In the genomic region with DNA sequence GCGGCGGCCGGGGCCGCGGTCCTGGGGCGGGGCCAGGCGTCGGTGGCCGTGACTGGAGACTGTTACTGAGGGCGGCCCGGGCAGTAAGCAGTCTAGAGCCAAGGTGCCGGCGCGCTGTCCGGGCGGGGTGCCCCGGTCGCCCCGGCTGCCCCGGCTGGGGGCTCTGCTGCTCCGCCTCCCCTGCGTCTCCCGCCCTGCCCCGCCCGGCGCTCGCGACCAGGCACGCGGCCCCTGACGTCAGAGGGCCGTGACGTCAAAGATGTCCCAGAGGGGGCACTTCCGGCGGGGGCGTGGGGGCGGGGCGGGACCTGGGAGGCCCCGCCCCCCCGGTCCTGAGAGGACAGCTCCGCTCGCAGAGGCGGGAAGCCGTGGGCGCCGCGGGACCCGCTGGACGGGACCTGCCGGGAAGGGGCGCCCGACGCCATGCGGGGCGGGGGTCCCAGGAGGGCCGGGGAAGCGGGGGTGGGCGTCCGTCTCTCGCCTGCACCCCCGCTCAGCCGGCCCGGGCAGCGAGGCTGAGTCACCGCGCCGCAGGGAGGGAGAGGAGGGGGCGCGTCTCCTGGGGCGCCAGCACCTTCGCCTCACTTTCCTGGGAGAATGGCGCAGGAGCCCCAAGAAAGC, we compare ENCODE assay signal across 7 cellular contexts. TPM values are rescaled to one million over a fixed set of nuclear protein-coding genes. Genes with fewer than 3 reads are reported as not detected.
A peak's percentile ranks its signal among the peaks of the same experiment; 100 is the strongest.
DNase-seq lines count a peak whose midpoint lies in the region; ATAC-seq and TF ChIP-seq lines count a peak whose summit lies in the region.

No MANE protein-coding gene starts in this region.

- no peak for TF ChIP-seq CTCF in GM13976 (IDR thresholded peaks at IDR 0.05; ENCODE audit: borderline replicate concordance, control extremely low read depth, extremely low read depth, insufficient read depth, missing control alignments)

- DNase-seq in GM13976 (ENCODE audit: low spot score) (peak; percentile 80), RKO (ENCODE audit: low spot score) (peak; percentile 83), cardiac septum (ENCODE audit: low spot score) (peak; percentile 79), posterior cingulate gyrus (peak in 6 of 10 donors; percentile 32 to 88 (median 57)), KG1 (lab: John Stamatoyannopoulos, UW) (no peak)
- DNase-seq in activated naive CD4-positive, alpha-beta T cell treated with anti-CD3 and anti-CD28 coated beads for 36 hours = peak; percentile 59

- no peak overlapping the region for H3K4me3 Mint-ChIP-seq in activated naive CD4-positive, alpha-beta T cell treated with anti-CD3 and anti-CD28 coated beads for 36 hours

- intact Hi-C loops in activated naive CD4-positive, alpha-beta T cell treated with anti-CD3 and anti-CD28 coated beads for 36 hours (cut with micrococcal nuclease) = loop anchor here (5.0 kb wide), 2 partner anchors 252 to 352 kb away; partner anchors contain the start of genes MNT, SMG6 and SRR
- intact Hi-C loops in cardiac septum (cut with DNase I) = no loop called here
- intact Hi-C loops in posterior cingulate gyrus (cut with DNase I) = no loop called here

- peak; percentile 8 for ATAC-seq in HG03135 (IDR thresholded peaks at IDR 0.05; ENCODE audit: unreplicated experiment)

- no peak overlapping the region for H3K27ac Mint-ChIP-seq in activated naive CD4-positive, alpha-beta T cell treated with anti-CD3 and anti-CD28 coated beads for 36 hours

- in situ Hi-C loops in GM13976 (cut with MboI; ENCODE audit: low sequenced_read_pairs, unreplicated experiment) = no loop called here

- CTCF ChIA-PET in activated naive CD4-positive, alpha-beta T cell treated with anti-CD3 and anti-CD28 coated beads for 36 hours (lab: Charles Lee) = no interaction called here

- H3K27me3 Mint-ChIP-seq in activated naive CD4-positive, alpha-beta T cell treated with anti-CD3 and anti-CD28 coated beads for 36 hours (ENCODE audit: low read depth) = peaks cover 17% of the 10 kb centered on the region

- H3K36me3 Mint-ChIP-seq in activated naive CD4-positive, alpha-beta T cell treated with anti-CD3 and anti-CD28 coated beads for 36 hours (ENCODE audit: low read depth) = no peaks in the 10 kb centered on the region

- peaks cover 18% of the 10 kb centered on the region for H3K4me1 Mint-ChIP-seq in activated naive CD4-positive, alpha-beta T cell treated with anti-CD3 and anti-CD28 coated beads for 36 hours (ENCODE audit: low read depth)

- H3K9me3 Mint-ChIP-seq in activated naive CD4-positive, alpha-beta T cell treated with anti-CD3 and anti-CD28 coated beads for 36 hours = no peaks in the 10 kb centered on the region

RNA-seq across cellular contexts. Expression of gene HIC1, which starts 4.5 kb away (rescaled TPM):
- total RNA-seq in activated naive CD4-positive, alpha-beta T cell treated with anti-CD3 and anti-CD28 coated beads for 36 hours = 10 to 100 TPM; 14.8 TPM
- total RNA-seq in cardiac septum = 15.0 TPM

RNA-seq across cellular contexts. Expression of gene OVCA2, which starts 8.5 kb away (rescaled TPM):
- total RNA-seq in activated naive CD4-positive, alpha-beta T cell treated with anti-CD3 and anti-CD28 coated beads for 36 hours = 10 to 100 TPM; 22.7 to 24.7 TPM
- total RNA-seq in cardiac septum = 19.8 TPM

RNA-seq across cellular contexts. Expression of gene DPH1, which starts 20.4 kb away (rescaled TPM):
- total RNA-seq in activated naive CD4-positive, alpha-beta T cell treated with anti-CD3 and anti-CD28 coated beads for 36 hours = 10 to 100 TPM; 31.1 to 34.1 TPM
- 28.8 TPM for total RNA-seq in cardiac septum

RNA-seq across cellular contexts. Expression of gene RTN4RL1, which starts 25.2 kb away (rescaled TPM):
- total RNA-seq in activated naive CD4-positive, alpha-beta T cell treated with anti-CD3 and anti-CD28 coated beads for 36 hours = under 1 TPM; 0.14 to 0.30 TPM
- total RNA-seq in cardiac septum = 0.32 TPM
